In genomic region chr2:181240844-181241243, GRCh38 we compare ENCODE assay signal across 16 cellular contexts.
"Had no signal": no experiment of that assay in that cellular context is flagged by ENCODE, and none has a peak within 500 bp of the region (broad histone marks: within the 10 kb centered on the region; RNA-seq: fewer than 3 reads in every experiment).

No MANE protein-coding gene starts in this region.

- ATAC-seq: activated CD4-positive, alpha-beta T cell treated with anti-CD3 and anti-CD28 coated beads for 36 hours; left ventricle myocardium superior; mucosa of descending colon; naive thymus-derived CD8-positive, alpha-beta T cell had no signal

- H3K27me3 ChIP-seq: brain microvascular endothelial cell, neutrophil had no signal

- H3K27ac ChIP-seq: brain microvascular endothelial cell, coronary artery, neutrophil, parathyroid adenoma had no signal

- DNase-seq: activated CD4-positive, alpha-beta T cell treated with anti-CD3 and anti-CD28 coated beads for 36 hours; activated naive CD4-positive, alpha-beta T cell treated with Interleukin-2 at 50 U/mL for 16 hours; anterior cingulate cortex; brain microvascular endothelial cell; effector memory CD4-positive, alpha-beta T cell; foreskin fibroblast; left ventricle myocardium superior; mucosa of descending colon; naive thymus-derived CD8-positive, alpha-beta T cell; stimulated activated CD4-positive, alpha-beta T cell treated with anti-CD3 and anti-CD28 coated beads, Interleukin-1b, Interleukin-23, amount 100 ng/mL, for 48 hours had no signal

- H3K4me3 Mint-ChIP-seq: activated CD4-positive, alpha-beta T cell treated with anti-CD3 and anti-CD28 coated beads for 36 hours; activated T-helper 1 cell treated with anti-CD3 and anti-CD28 coated beads, Interleukin-12 subunit alpha, Interleukin-12 subunit beta, Interleukin-2, Interleukin-4 antibody, amounts not matched to agents 30 ng/mL and 10 ng/mL and 1 ng/mL, durations not matched to agents 14 hours and 24 hours and 36 hours; central memory CD8-positive, alpha-beta T cell; memory B cell had no signal

- H3K4me1 ChIP-seq: parathyroid adenoma had no signal

- H3K27me3 Mint-ChIP-seq: activated CD4-positive, alpha-beta T cell treated with anti-CD3 and anti-CD28 coated beads for 36 hours; central memory CD8-positive, alpha-beta T cell; naive thymus-derived CD8-positive, alpha-beta T cell had no signal

- H3K4me3 ChIP-seq: coronary artery, mucosa of descending colon had no signal

- H3K9me3 ChIP-seq: mucosa of descending colon, neutrophil had no signal

- H3K36me3 ChIP-seq: brain microvascular endothelial cell, neutrophil had no signal

- H3K27ac Mint-ChIP-seq: activated CD4-positive, alpha-beta T cell treated with anti-CD3 and anti-CD28 coated beads for 36 hours; activated T-helper 1 cell treated with anti-CD3 and anti-CD28 coated beads, Interleukin-12 subunit alpha, Interleukin-12 subunit beta, Interleukin-2, Interleukin-4 antibody, amounts not matched to agents 30 ng/mL and 10 ng/mL and 1 ng/mL, durations not matched to agents 14 hours and 24 hours and 36 hours; memory B cell had no signal
